8 cellular contexts compared by ENCODE assay signal in the genomic region with DNA sequence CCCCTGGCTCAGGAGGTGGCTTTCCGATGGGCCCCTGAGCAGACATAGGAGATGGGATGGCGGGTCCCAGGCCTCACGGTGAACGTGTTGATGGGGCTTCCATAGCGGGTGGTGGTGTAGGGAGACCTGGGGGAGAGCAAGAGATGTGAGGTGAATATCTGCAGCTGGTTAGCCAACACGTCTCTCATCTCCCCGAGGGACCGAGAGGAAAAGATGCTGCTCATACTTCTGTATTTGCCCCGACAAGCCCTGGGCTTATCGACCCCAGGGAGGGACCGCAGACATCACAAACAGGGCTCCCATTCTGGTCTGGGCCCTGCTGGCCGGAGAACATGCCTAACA. TPM values are rescaled to one million over a fixed set of nuclear protein-coding genes. Genes with fewer than 3 reads are reported as not detected.
DNase-seq lines count a peak whose midpoint lies in the region; ATAC-seq and TF ChIP-seq lines count a peak whose summit lies in the region.
"Had no signal": no experiment of that assay in that cellular context is flagged by ENCODE, and none has a peak within 500 bp of the region (broad histone marks: within the 10 kb centered on the region; RNA-seq: fewer than 3 reads in every experiment).

No MANE protein-coding gene starts in this region.

- H3K27me3 Mint-ChIP-seq in endothelial cell (ENCODE audit: unreplicated experiment) (peaks cover 8% of the 10 kb centered on the region), progenitor cell of endocrine pancreas (peaks cover 3% of the 10 kb centered on the region)

- peak overlapping the region; percentile 45 for H3K4me3 Mint-ChIP-seq in endothelial cell (ENCODE audit: unreplicated experiment)
- H3K4me3 Mint-ChIP-seq in progenitor cell of endocrine pancreas (ENCODE audit: low read depth) = peak overlapping the region; percentile 56

- ATAC-seq in GM19035 (IDR thresholded peaks at IDR 0.05; ENCODE audit: unreplicated experiment) (peak; percentile 19), HG03135 (IDR thresholded peaks at IDR 0.05; ENCODE audit: unreplicated experiment) (no peak)

- H3K9me3 Mint-ChIP-seq in endothelial cell (ENCODE audit: unreplicated experiment) (no peaks in the 10 kb centered on the region), progenitor cell of endocrine pancreas (ENCODE audit: low read depth) (no peaks in the 10 kb centered on the region)

- H3K4me1 Mint-ChIP-seq in endothelial cell (ENCODE audit: unreplicated experiment) (peaks cover 7% of the 10 kb centered on the region), progenitor cell of endocrine pancreas (ENCODE audit: low read depth) (peaks cover 16% of the 10 kb centered on the region)

- no peak for TF ChIP-seq CTCF in NB4 (IDR thresholded peaks at IDR 0.05; ENCODE audit: low read depth, low read length)
- TF ChIP-seq CTCF in endothelial cell (IDR thresholded peaks at IDR 0.05; ENCODE audit: unreplicated experiment) = no peak
- no peak for TF ChIP-seq CTCF in progenitor cell of endocrine pancreas (IDR thresholded peaks at IDR 0.05; ENCODE audit: unreplicated experiment)

- H3K36me3 Mint-ChIP-seq in endothelial cell (ENCODE audit: low read depth, unreplicated experiment) (no peaks in the 10 kb centered on the region), progenitor cell of endocrine pancreas (ENCODE audit: insufficient read depth) (peaks cover 4% of the 10 kb centered on the region)

- no peak for DNase-seq in NB4 (ENCODE audit: low read depth)
- DNase-seq in endothelial cell (ENCODE audit: low spot score) = no peak
- DNase-seq in progenitor cell of endocrine pancreas (ENCODE audit: low spot score, unreplicated experiment) = no peak
- DNase-seq in hippocampal formation (lab: John Stamatoyannopoulos, UW) = no peak
- no peak for DNase-seq in anterior cingulate cortex (lab: John Stamatoyannopoulos, UW)
- DNase-seq: NCI-H1417 had no signal

- peak overlapping the region; percentile 72 for H3K27ac Mint-ChIP-seq in endothelial cell (ENCODE audit: unreplicated experiment)
- H3K27ac Mint-ChIP-seq in progenitor cell of endocrine pancreas = no peak overlapping the region

- peak overlapping the region; percentile 47 for H3K4me3 ChIP-seq in NB4 (ENCODE audit: low read depth, low read length)

- TF ChIP-seq POLR2A in NB4 (IDR thresholded peaks at IDR 0.05; ENCODE audit: extremely low read depth, insufficient read length) = no peak

RNA-seq across cellular contexts. Expression of gene C6orf132, which starts 38.7 kb away (rescaled TPM):
- total RNA-seq in endothelial cell (ENCODE audit: unreplicated experiment) = 0.87 TPM
- 11.8 and 14.5 TPM in 2 replicates for total RNA-seq in progenitor cell of endocrine pancreas

RNA-seq across cellular contexts. Expression of gene TAF8, which starts 53.4 kb away (rescaled TPM):
- 21.9 TPM for total RNA-seq in endothelial cell (ENCODE audit: unreplicated experiment)
- total RNA-seq in progenitor cell of endocrine pancreas = 38.9 and 40.4 TPM in 2 replicates
